8 cellular contexts compared by ENCODE assay signal in genomic region chr12:64625243-64626077, GRCh38. TPM values are rescaled to one million over a fixed set of nuclear protein-coding genes. Genes with fewer than 3 reads are reported as not detected.
DNase-seq lines count a peak whose midpoint lies in the region; ATAC-seq and TF ChIP-seq lines count a peak whose summit lies in the region.

No MANE protein-coding gene starts in this region.

- no peaks in the 10 kb centered on the region for H3K9me3 ChIP-seq in IMR-90 (ENCODE audit: control insufficient read depth, insufficient read depth, low read length)
- no peaks in the 10 kb centered on the region for H3K9me3 ChIP-seq in esophagus (ENCODE audit: control insufficient read depth in 2 of 2, insufficient read depth in 1 of 2, low read depth in 1 of 2, low read length in 1 of 2)

- in situ Hi-C loops in G401 (cut with HindIII; ENCODE audit: low sequenced_read_pairs) (no loop called here), IMR-90 (cut with MboI; ENCODE audit: low sequenced_read_pairs) (no loop called here)

- peak overlapping the region; percentile 50 for H4K91ac ChIP-seq in IMR-90 (ENCODE audit: insufficient read depth, low read depth, low read length)

- DNase-seq in G401 (ENCODE audit: low spot score), result peak; percentile 36
- peak; percentile 94 for DNase-seq in IMR-90
- DNase-seq in activated CD4-positive, alpha-beta T cell treated with anti-CD3 and anti-CD28 coated beads, Interleukin-2, amount 10 ng/mL, durations not matched to agents 7 days and 5 days, result peak; percentile 15
- DNase-seq in myocyte (ENCODE audit: low read depth), result peak; percentile 79
- DNase-seq in NCI-H2227 treated with DMSO at 0.1 percent for 48 hours (lab: John Stamatoyannopoulos, UW), result no peak

- H4K5ac ChIP-seq in IMR-90 (ENCODE audit: low read depth, low read length), result peak overlapping the region; percentile 47

- H3K27me3 Mint-ChIP-seq in activated CD4-positive, alpha-beta T cell treated with anti-CD3 and anti-CD28 coated beads, Interleukin-2, amount 10 ng/mL, durations not matched to agents 7 days and 5 days, result no peaks in the 10 kb centered on the region

- peak overlapping the region; percentile 71 for H3K23ac ChIP-seq in IMR-90 (ENCODE audit: low read depth, low read length)

- H3K4me1 ChIP-seq in IMR-90 (ENCODE audit: control insufficient read depth, insufficient read depth, low read length), result peaks cover 29% of the 10 kb centered on the region
- H3K4me1 ChIP-seq in esophagus (ENCODE audit: control insufficient read depth in 2 of 2, insufficient read depth in 2 of 2, low read length in 1 of 2), result no peaks in the 10 kb centered on the region
- H3K4me1 ChIP-seq in urinary bladder (ENCODE audit: insufficient read depth), result no peaks in the 10 kb centered on the region

- H3K4me3 ChIP-seq in IMR-90 (ENCODE audit: insufficient read depth, low read depth, low read length) (peak overlapping the region; percentile 27), esophagus (ENCODE audit: low read depth in 1 of 2, low read length in 2 of 2) (peak overlapping the region in 1 of 2 donors; percentile 35), urinary bladder (ENCODE audit: low read depth, low read length) (peak overlapping the region; percentile 11)

- peak overlapping the region; percentile 87 for H2BK120ac ChIP-seq in IMR-90 (ENCODE audit: low read depth, low read length)

- peak overlapping the region; percentile 93 for H2BK5ac ChIP-seq in IMR-90 (ENCODE audit: low read depth, low read length, poor library complexity, severe bottlenecking)

- H3K9me3 Mint-ChIP-seq in activated CD4-positive, alpha-beta T cell treated with anti-CD3 and anti-CD28 coated beads, Interleukin-2, amount 10 ng/mL, durations not matched to agents 7 days and 5 days, result no peaks in the 10 kb centered on the region

- H3K36me3 Mint-ChIP-seq in activated CD4-positive, alpha-beta T cell treated with anti-CD3 and anti-CD28 coated beads, Interleukin-2, amount 10 ng/mL, durations not matched to agents 7 days and 5 days (ENCODE audit: low read depth), result peaks cover 24% of the 10 kb centered on the region

- H3K18ac ChIP-seq in IMR-90 (ENCODE audit: low read depth, low read length), result peak overlapping the region; percentile 87

- intact Hi-C loops in IMR-90 (cut with micrococcal nuclease), result no loop called here

- POLR2A ChIA-PET in IMR-90 (lab: Charles Lee; ENCODE audit: unreplicated experiment), result interaction anchor here (0.6 to 0.7 kb wide), 4 partner anchors 16 to 119 kb away, joined by 3 to 11 read pairs (median 8); no protein-coding TSS in a partner anchor
- POLR2A ChIA-PET in activated CD4-positive, alpha-beta T cell treated with anti-CD3 and anti-CD28 coated beads, Interleukin-2, amount 10 ng/mL, durations not matched to agents 7 days and 5 days (lab: Charles Lee), result interaction anchor here (0.7 kb wide), 1 partner anchor 43 kb away, joined by 4 read pairs; no protein-coding TSS in a partner anchor

- dilution Hi-C loops in IMR-90 (cut with HindIII; ENCODE audit: low sequenced_read_pairs, unreplicated experiment), result no loop called here

- no TSS peak for BruUV-seq in IMR-90 (replicated peaks; lab: Mats Ljungman, UMichigan)

- TF ChIP-seq POLR2A in IMR-90 (IDR thresholded peaks at IDR 0.05; ENCODE audit: low read depth, low read length), result peak; percentile 62

- peak overlapping the region; percentile 49 for H3K4me3 Mint-ChIP-seq in activated CD4-positive, alpha-beta T cell treated with anti-CD3 and anti-CD28 coated beads, Interleukin-2, amount 10 ng/mL, durations not matched to agents 7 days and 5 days

- ATAC-seq in GM21576 (IDR thresholded peaks at IDR 0.05; ENCODE audit: unreplicated experiment) (peak; percentile 43), IMR-90 (ENCODE audit: low read depth) (peak; percentile 60)

- no CpG with 5 or more reads among the region's 15 CpGs for WGBS in IMR-90 (ENCODE audit: extremely low coverage in 2 of 2, insufficient read length in 1 of 2), 2 experiments
- 14 to 16% methylated on average over 15 of the region's 15 CpGs for WGBS in esophagus, 2 donors
- 6% methylated on average over 15 of the region's 15 CpGs for WGBS in urinary bladder

- H4K20me1 ChIP-seq in IMR-90 (ENCODE audit: insufficient read depth, low read length), result peaks cover 5% of the 10 kb centered on the region

- H3K4me2 ChIP-seq in IMR-90 (ENCODE audit: low read depth, low read length), result peak overlapping the region; percentile 79

- H3K9me1 ChIP-seq in IMR-90 (ENCODE audit: insufficient read depth, low read length), result peaks cover 9% of the 10 kb centered on the region; the same call in 1 of the 2 replicates

- peak overlapping the region; percentile 63; the same call in 1 of the 2 replicates for H2AK5ac ChIP-seq in IMR-90 (ENCODE audit: low read depth, low read length)

- peaks cover 52% of the 10 kb centered on the region for H3K4me1 Mint-ChIP-seq in activated CD4-positive, alpha-beta T cell treated with anti-CD3 and anti-CD28 coated beads, Interleukin-2, amount 10 ng/mL, durations not matched to agents 7 days and 5 days

- peak overlapping the region; percentile 18 for H2AK9ac ChIP-seq in IMR-90 (replicated peaks; ENCODE audit: low read depth, low read length, poor library complexity)

- peak overlapping the region; percentile 69 for H3K9ac ChIP-seq in IMR-90 (ENCODE audit: low read depth, low read length)

- H3K27ac ChIP-seq in IMR-90 (ENCODE audit: insufficient read depth, low read length), result peak overlapping the region; percentile 85
- H3K27ac ChIP-seq in esophagus (ENCODE audit: low read depth in 2 of 2, low read length in 1 of 2), result peak overlapping the region; percentile 67 to 89
- H3K27ac ChIP-seq in urinary bladder (ENCODE audit: low read depth), result peak overlapping the region; percentile 82

- H3K27me3 ChIP-seq in IMR-90 (ENCODE audit: control insufficient read depth, insufficient read depth, low read length) (no peaks in the 10 kb centered on the region), esophagus (ENCODE audit: control insufficient read depth in 1 of 2, insufficient read depth in 2 of 2, low read length in 2 of 2) (no peaks in the 10 kb centered on the region)

- peak overlapping the region; percentile 83 for H3K4ac ChIP-seq in IMR-90 (ENCODE audit: low read depth, low read length)

- TF ChIP-seq CTCF in IMR-90 (conservative IDR thresholded peaks at IDR 0.05; ENCODE audit: low read depth, low read length), result peak; percentile 9; the same call in 1 of the 2 replicates

- peak overlapping the region; percentile 73 for H2AFZ ChIP-seq in IMR-90 (replicated peaks; ENCODE audit: low read length, poor library complexity)

- H2BK15ac ChIP-seq in IMR-90 (ENCODE audit: low read depth, low read length), result peak overlapping the region; percentile 19; the same call in 2 of the 3 replicates

- H3K14ac ChIP-seq in IMR-90 (replicated peaks; ENCODE audit: low read depth, low read length), result peak overlapping the region; percentile 53

- H3K36me3 ChIP-seq in IMR-90 (ENCODE audit: control insufficient read depth, insufficient read depth, low read length), result no peaks in the 10 kb centered on the region
- no peaks in the 10 kb centered on the region for H3K36me3 ChIP-seq in esophagus (ENCODE audit: control insufficient read depth in 2 of 2, insufficient read depth in 2 of 2, low read length in 1 of 2)
- H3K36me3 ChIP-seq in urinary bladder (ENCODE audit: insufficient read depth), result no peaks in the 10 kb centered on the region

- peak overlapping the region; percentile 85 for H3K27ac Mint-ChIP-seq in activated CD4-positive, alpha-beta T cell treated with anti-CD3 and anti-CD28 coated beads, Interleukin-2, amount 10 ng/mL, durations not matched to agents 7 days and 5 days

- no peak for TF ChIP-seq RAD21 in IMR-90 (IDR thresholded peaks at IDR 0.05; ENCODE audit: low read length)

- H2BK20ac ChIP-seq in IMR-90 (ENCODE audit: low read depth, low read length), result peak overlapping the region; percentile 86

- CTCF ChIA-PET in IMR-90 (lab: Yijun Ruan, JAX), result interaction anchor here (0.5 to 1.0 kb wide), 2 partner anchors 8 to 17 kb away, joined by 3 to 6 read pairs; no protein-coding TSS in a partner anchor
- CTCF ChIA-PET in activated CD4-positive, alpha-beta T cell treated with anti-CD3 and anti-CD28 coated beads, Interleukin-2, amount 10 ng/mL, durations not matched to agents 7 days and 5 days (lab: Charles Lee), result interaction anchor here (0.9 to 2.8 kb wide), 4 partner anchors 9 to 18 kb away, joined by 3 to 10 read pairs (median 6); no protein-coding TSS in a partner anchor

- peaks cover 16 to 56% of the 10 kb centered on the region in 2 experiments for H3K79me1 ChIP-seq in IMR-90 (ENCODE audit: low read depth in 1 of 2, low read length in 2 of 2)

- peak overlapping the region; percentile 2 to 78; a peak in 3 of 4 replicates for H4K8ac ChIP-seq in IMR-90 (ENCODE audit: low read depth in 2 of 2, low read length in 2 of 2)

- H3K56ac ChIP-seq in IMR-90 (ENCODE audit: extremely low read depth, insufficient read depth, low read length), result peak overlapping the region; percentile 78

TF ChIP-seq in IMR-90, 13 proteins besides CTCF, POLR2A, EP300 and RAD21 (continues in another document):
- TF ChIP-seq CEBPB (IDR thresholded peaks at IDR 0.05; ENCODE audit: low read depth, low read length) (peak; percentile 60), MAZ (IDR thresholded peaks at IDR 0.05; ENCODE audit: borderline replicate concordance, low read depth, low read length) (no peak), MXI1 (IDR thresholded peaks at IDR 0.05; ENCODE audit: borderline replicate concordance, low read depth, low read length) (0 out of 2 replicates have a peak, but pooled peaks have one; percentile 14), NFE2L2 (IDR thresholded peaks at IDR 0.05; ENCODE audit: low read depth, low read length) (no peak; the same call in 1 of the 2 replicates), BHLHE40 (IDR thresholded peaks at IDR 0.05; ENCODE audit: low read depth, low read length) (peak; percentile 93), MAFK (IDR thresholded peaks at IDR 0.05; ENCODE audit: low read depth, low read length) (0 out of 2 replicates have a peak, but pooled peaks have one; percentile 0)

RNA-seq across cellular contexts. Expression of gene RASSF3, which starts 15.2 kb away (rescaled TPM):
- total RNA-seq in G401 (2014; rRNA removed; shearing (Covaris generic)), result 41.8 and 43.4 TPM in 2 replicates
- total RNA-seq in IMR-90 (2012; rRNA removed) (21.4 and 39.3 TPM in 2 replicates), myocyte (32.0 and 36.1 TPM in 2 replicates), urinary bladder (50.4 TPM)
- polyA plus RNA-seq in IMR-90 (2012; rRNA removed) (14.2 and 18.7 TPM in 2 replicates), esophagus (10 to 100 TPM; 12.2 to 12.5 TPM), urinary bladder (112 TPM)
- 10.9 and 12.2 TPM in 2 replicates for polyA plus RNA-seq in IMR-90 (2012; cell fraction: cytosol; rRNA removed)
- polyA plus RNA-seq in IMR-90 (2012; cell fraction: nucleus; rRNA removed; ENCODE audit: low replicate concordance), result 8.4 and 13.6 TPM in 2 replicates
- 100 to 1,000 TPM; 114 to 115 TPM for total RNA-seq in activated CD4-positive, alpha-beta T cell treated with anti-CD3 and anti-CD28 coated beads, Interleukin-2, amount 10 ng/mL, durations not matched to agents 7 days and 5 days
- polyA plus RNA-seq in myocyte (2012), result 29.3 TPM
